Comparison of ENCODE assay signal across 18 cellular contexts in the genomic region with DNA sequence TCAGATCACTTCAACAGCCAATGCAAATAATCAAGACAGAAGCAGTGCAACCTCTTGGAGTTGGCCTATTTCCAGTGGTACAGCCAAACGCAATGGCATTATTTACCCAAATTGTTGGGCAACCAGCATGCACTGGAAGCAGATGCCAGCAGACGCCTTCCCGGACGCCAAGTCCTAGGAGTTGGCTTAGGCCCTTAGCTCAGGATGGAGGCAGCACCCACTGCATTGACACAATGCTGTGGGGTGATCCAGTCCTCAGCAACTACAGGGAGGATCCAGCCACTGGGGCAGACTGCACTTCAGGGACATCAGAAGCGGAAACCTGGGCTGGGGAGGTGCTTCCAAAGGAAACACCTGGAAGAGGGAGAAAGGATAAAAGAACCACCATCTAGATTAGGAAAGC.
A peak's percentile ranks its signal among the peaks of the same experiment; 100 is the strongest.
DNase-seq lines count a peak whose midpoint lies in the region; ATAC-seq, FAIRE-seq and TF ChIP-seq lines count a peak whose summit lies in the region.
"Had no signal": no experiment of that assay in that cellular context is flagged by ENCODE, and none has a peak within 500 bp of the region (broad histone marks: within the 10 kb centered on the region; RNA-seq: fewer than 3 reads in every experiment).

No MANE protein-coding gene starts in this region.

- CTCF ChIA-PET in activated CD8-positive, alpha-beta memory T cell treated with anti-CD3 and anti-CD28 coated beads, Interleukin-2, amount 10 ng/mL, durations not matched to agents 7 days and 5 days (lab: Charles Lee) = no interaction called here
- CTCF ChIA-PET in activated CD4-positive, alpha-beta T cell treated with anti-CD3 and anti-CD28 coated beads for 36 hours (lab: Charles Lee) = no interaction called here

- peak overlapping the region; percentile 77 to 78 for H3K27ac ChIP-seq in thoracic aorta
- H3K27ac ChIP-seq: cardiac muscle cell, testis had no signal

- H3K9me3 Mint-ChIP-seq in activated CD8-positive, alpha-beta memory T cell treated with anti-CD3 and anti-CD28 coated beads, Interleukin-2, amount 10 ng/mL, durations not matched to agents 7 days and 5 days (ENCODE audit: low read depth) = no peaks in the 10 kb centered on the region
- H3K9me3 Mint-ChIP-seq in activated CD4-positive, alpha-beta T cell treated with anti-CD3 and anti-CD28 coated beads for 36 hours (ENCODE audit: low read depth) = no peaks in the 10 kb centered on the region
- H3K9me3 Mint-ChIP-seq: WTC11 had no signal

- FAIRE-seq in D721Med (lab: Jason Lieb, UNC) = no peak
- FAIRE-seq: A204.1 had no signal

- H3K4me1 ChIP-seq in thoracic aorta (ENCODE audit: control insufficient read depth in 1 of 2, low read depth in 2 of 2) = peaks cover 22 to 39% of the 10 kb centered on the region in 2 donors
- H3K4me1 ChIP-seq: testis had no signal

- peaks cover 42% of the 10 kb centered on the region for H3K27me3 Mint-ChIP-seq in activated CD8-positive, alpha-beta memory T cell treated with anti-CD3 and anti-CD28 coated beads, Interleukin-2, amount 10 ng/mL, durations not matched to agents 7 days and 5 days
- peaks cover 16% of the 10 kb centered on the region for H3K27me3 Mint-ChIP-seq in activated CD4-positive, alpha-beta T cell treated with anti-CD3 and anti-CD28 coated beads for 36 hours

- H3K4me3 Mint-ChIP-seq in activated CD8-positive, alpha-beta memory T cell treated with anti-CD3 and anti-CD28 coated beads, Interleukin-2, amount 10 ng/mL, durations not matched to agents 7 days and 5 days = no peak overlapping the region
- H3K4me3 Mint-ChIP-seq in activated CD4-positive, alpha-beta T cell treated with anti-CD3 and anti-CD28 coated beads for 36 hours = no peak overlapping the region
- H3K4me3 Mint-ChIP-seq: naive thymus-derived CD4-positive, alpha-beta T cell; T-helper 17 cell; WTC11 had no signal

- POLR2A ChIA-PET in activated CD4-positive, alpha-beta T cell treated with anti-CD3 and anti-CD28 coated beads for 36 hours (lab: Charles Lee) = no interaction called here

- no peak overlapping the region for H3K4me3 ChIP-seq in thoracic aorta
- H3K4me3 ChIP-seq: cardiac muscle cell, testis had no signal

- H3K4me1 Mint-ChIP-seq in activated CD8-positive, alpha-beta memory T cell treated with anti-CD3 and anti-CD28 coated beads, Interleukin-2, amount 10 ng/mL, durations not matched to agents 7 days and 5 days = no peaks in the 10 kb centered on the region
- H3K4me1 Mint-ChIP-seq in activated CD4-positive, alpha-beta T cell treated with anti-CD3 and anti-CD28 coated beads for 36 hours = no peaks in the 10 kb centered on the region
- H3K4me1 Mint-ChIP-seq: T-helper 17 cell, WTC11 had no signal

- H3K36me3 Mint-ChIP-seq in activated CD8-positive, alpha-beta memory T cell treated with anti-CD3 and anti-CD28 coated beads, Interleukin-2, amount 10 ng/mL, durations not matched to agents 7 days and 5 days = no peaks in the 10 kb centered on the region
- H3K36me3 Mint-ChIP-seq in activated CD4-positive, alpha-beta T cell treated with anti-CD3 and anti-CD28 coated beads for 36 hours (ENCODE audit: low read depth) = no peaks in the 10 kb centered on the region
- H3K36me3 Mint-ChIP-seq: naive thymus-derived CD4-positive, alpha-beta T cell; WTC11 had no signal

- TF ChIP-seq CTCF in thoracic aorta (IDR thresholded peaks at IDR 0.05) (no peak), D721Med (IDR thresholded peaks at IDR 0.05; ENCODE audit: insufficient read depth, missing control alignments) (no peak)

- ATAC-seq in activated CD8-positive, alpha-beta memory T cell treated with anti-CD3 and anti-CD28 coated beads, Interleukin-2, amount 10 ng/mL, durations not matched to agents 7 days and 5 days = no peak
- peak; percentile 83 for ATAC-seq in thoracic aorta (ENCODE audit: insufficient number of reproducible peaks, low FRiP score, low read depth)
- no peak for ATAC-seq in activated CD4-positive, alpha-beta T cell treated with anti-CD3 and anti-CD28 coated beads for 36 hours
- no peak for ATAC-seq in HG02973 (IDR thresholded peaks at IDR 0.05; ENCODE audit: unreplicated experiment)
- ATAC-seq: naive thymus-derived CD4-positive, alpha-beta T cell; T-helper 17 cell; WTC11 had no signal

- DNase-seq in activated CD8-positive, alpha-beta memory T cell treated with anti-CD3 and anti-CD28 coated beads, Interleukin-2, amount 10 ng/mL, durations not matched to agents 7 days and 5 days = peak; percentile 18
- no peak for DNase-seq in activated CD8-positive, alpha-beta memory T cell treated with anti-CD3 and anti-CD28 coated beads, Interleukin-2, amount 50 U/mL, for 4 hours
- DNase-seq in NCI-H2196 treated with DMSO at 0.1 percent for 48 hours (lab: John Stamatoyannopoulos, UW; ENCODE audit: unreplicated experiment) (peak; percentile 70), fibroblast of peridontal ligament (ENCODE audit: extremely low read depth) (peak; percentile 9), thoracic aorta (ENCODE audit: low spot score) (peak; percentile 33), D721Med (ENCODE audit: insufficient read length, low spot score) (no peak)
- no peak for DNase-seq in activated CD4-positive, alpha-beta T cell treated with anti-CD3 and anti-CD28 coated beads for 36 hours
- DNase-seq: erythroblast; naive thymus-derived CD4-positive, alpha-beta T cell; NCI-H1694 treated with DMSO at 0.1 percent for 48 hours; NCI-H524; SIG-M5; T-helper 17 cell; testis had no signal

- intact Hi-C loops in activated CD4-positive, alpha-beta T cell treated with anti-CD3 and anti-CD28 coated beads for 36 hours (cut with DNase I, micrococcal nuclease) = no loop called here

- H3K27ac Mint-ChIP-seq in activated CD8-positive, alpha-beta memory T cell treated with anti-CD3 and anti-CD28 coated beads, Interleukin-2, amount 10 ng/mL, durations not matched to agents 7 days and 5 days = no peak overlapping the region
- H3K27ac Mint-ChIP-seq in activated CD4-positive, alpha-beta T cell treated with anti-CD3 and anti-CD28 coated beads for 36 hours = no peak overlapping the region
- H3K27ac Mint-ChIP-seq: naive thymus-derived CD4-positive, alpha-beta T cell; T-helper 17 cell; WTC11 had no signal

- H3K9me3 ChIP-seq in thoracic aorta = no peaks in the 10 kb centered on the region
- H3K9me3 ChIP-seq: testis had no signal

- H3K27me3 ChIP-seq in thoracic aorta (replicated peaks; ENCODE audit: insufficient read depth) = no peaks in the 10 kb centered on the region
- H3K27me3 ChIP-seq: cardiac muscle cell, testis had no signal

- no peaks in the 10 kb centered on the region for H3K36me3 ChIP-seq in thoracic aorta
- H3K36me3 ChIP-seq: cardiac muscle cell had no signal

Comparison
In these comparisons a context has a peak if more than half of its experiments do, and no peak if none do; other contexts are left out.
1. DNase-seq: peak in activated CD8-positive, alpha-beta memory T cell treated with anti-CD3 and anti-CD28 coated beads, Interleukin-2, amount 10 ng/mL, durations not matched to agents 7 days and 5 days (single experiment), NCI-H2196 treated with DMSO at 0.1 percent for 48 hours (single experiment), fibroblast of peridontal ligament (single experiment) and thoracic aorta (single experiment); none in activated CD8-positive, alpha-beta memory T cell treated with anti-CD3 and anti-CD28 coated beads, Interleukin-2, amount 50 U/mL, for 4 hours (single experiment), activated CD4-positive, alpha-beta T cell treated with anti-CD3 and anti-CD28 coated beads for 36 hours (single experiment) and D721Med (single experiment).